12 cellular contexts compared by ENCODE assay signal in the genomic region with DNA sequence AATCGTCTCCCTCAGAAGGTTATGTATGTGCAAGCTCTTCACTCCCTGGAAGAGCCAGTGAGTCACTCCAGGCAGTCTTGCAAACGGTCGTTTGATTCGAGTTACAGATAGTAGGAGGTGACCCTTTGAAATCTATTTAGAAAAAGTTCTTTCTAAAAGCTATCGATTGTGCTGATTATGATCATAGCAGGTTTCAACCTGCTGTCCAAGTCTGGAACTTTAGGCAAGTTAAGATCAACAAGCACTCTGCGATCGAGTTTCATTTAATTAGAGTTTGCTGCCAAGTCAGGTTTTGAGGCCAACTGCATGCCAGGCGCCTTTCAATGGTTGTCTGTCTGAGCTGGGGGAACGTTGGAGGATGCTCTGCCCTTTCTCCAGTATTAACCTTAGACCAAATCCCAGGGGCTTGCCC.
DNase-seq lines count a peak whose midpoint lies in the region; ATAC-seq and TF ChIP-seq lines count a peak whose summit lies in the region.
"Had no signal": no experiment of that assay in that cellular context is flagged by ENCODE, and none has a peak within 500 bp of the region (broad histone marks: within the 10 kb centered on the region; RNA-seq: fewer than 3 reads in every experiment).

No MANE protein-coding gene starts in this region.

- no peak overlapping the region for H3K4me3 ChIP-seq in left lung
- H3K4me3 ChIP-seq in ascending aorta: no peak overlapping the region
- H3K4me3 ChIP-seq: MG63, psoas muscle had no signal

- TF ChIP-seq CTCF in left lung (IDR thresholded peaks at IDR 0.05): no peak
- no peak for TF ChIP-seq CTCF in ascending aorta (IDR thresholded peaks at IDR 0.05)

- H3K36me3 ChIP-seq in left lung: no peaks in the 10 kb centered on the region
- H3K36me3 ChIP-seq in ascending aorta: no peaks in the 10 kb centered on the region
- H3K36me3 ChIP-seq: MG63 had no signal

- ATAC-seq in left lung (peak; percentile 59), HG03439 (IDR thresholded peaks at IDR 0.05; ENCODE audit: unreplicated experiment) (no peak), HG02623 (IDR thresholded peaks at IDR 0.05; ENCODE audit: unreplicated experiment) (no peak)
- ATAC-seq: activated CD8-positive, alpha-beta memory T cell treated with anti-CD3 and anti-CD28 coated beads, Interleukin-2, amount 10 ng/mL, durations not matched to agents 7 days and 5 days had no signal

- H3K27ac ChIP-seq in left lung (no peak overlapping the region), ascending aorta (no peak overlapping the region)
- H3K27ac ChIP-seq: psoas muscle had no signal

- H3K9me3 ChIP-seq in left lung (no peaks in the 10 kb centered on the region), ascending aorta (no peaks in the 10 kb centered on the region)
- H3K9me3 ChIP-seq: MG63, psoas muscle had no signal

- peak; percentile 53 for DNase-seq in DMS153 treated with DMSO at 0.1 percent for 48 hours (lab: John Stamatoyannopoulos, UW; ENCODE audit: unreplicated experiment)
- peak; percentile 0 for DNase-seq in NCI-H1436 (lab: John Stamatoyannopoulos, UW)
- DNase-seq in NCI-H774 (lab: John Stamatoyannopoulos, UW): peak; percentile 14
- no peak for DNase-seq in left lung
- DNase-seq in Ammon's horn (ENCODE audit: low spot score): no peak
- no peak for DNase-seq in ascending aorta (ENCODE audit: low spot score in 2 of 2)
- DNase-seq: activated CD8-positive, alpha-beta memory T cell treated with anti-CD3 and anti-CD28 coated beads, Interleukin-2, amount 10 ng/mL, durations not matched to agents 7 days and 5 days; activated naive CD4-positive, alpha-beta T cell treated with anti-CD3 and anti-CD28 coated beads, Interleukin-2, amount 50 U/mL, for 16 hours; MG63; psoas muscle had no signal

- H3K27me3 ChIP-seq in left lung (no peaks in the 10 kb centered on the region), ascending aorta (no peaks in the 10 kb centered on the region)
- H3K27me3 ChIP-seq: MG63 had no signal

- H3K4me1 ChIP-seq in left lung: no peaks in the 10 kb centered on the region
- no peaks in the 10 kb centered on the region for H3K4me1 ChIP-seq in ascending aorta

- intact Hi-C loops in left lung (cut with DNase I) (no loop called here), ascending aorta (cut with DNase I) (no loop called here)

Comparison
In these comparisons a context has a peak if more than half of its experiments do, and no peak if none do; other contexts are left out.
1. DNase-seq: peak in DMS153 treated with DMSO at 0.1 percent for 48 hours (single experiment), NCI-H1436 (single experiment) and NCI-H774 (single experiment); none in left lung (0 of 2), Ammon's horn (single experiment) and ascending aorta (0 of 2).